Comparison of ENCODE assay signal across 18 cellular contexts in the genomic region with DNA sequence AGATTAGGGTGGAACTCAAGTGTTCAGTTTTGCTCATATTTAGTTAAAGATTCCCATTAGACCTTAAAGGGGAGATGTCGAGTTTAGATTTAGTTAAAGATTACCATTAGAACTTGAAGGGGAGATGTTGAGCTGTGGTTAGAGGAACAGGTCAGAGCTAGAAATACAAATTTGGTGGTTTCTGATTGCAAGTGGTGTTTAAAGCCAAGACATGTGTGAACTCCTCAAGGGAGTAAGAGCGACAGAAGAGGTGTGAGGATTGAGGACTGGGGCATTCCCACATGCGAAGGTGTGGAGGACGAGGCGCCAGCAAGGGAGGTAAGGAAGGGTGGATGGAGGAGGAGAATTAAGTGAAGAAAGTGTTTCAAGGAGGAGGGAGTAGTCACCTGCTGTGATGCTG.
DNase-seq lines count a peak whose midpoint lies in the region; ATAC-seq and TF ChIP-seq lines count a peak whose summit lies in the region.
"Had no signal": no experiment of that assay in that cellular context is flagged by ENCODE, and none has a peak within 500 bp of the region (broad histone marks: within the 10 kb centered on the region; RNA-seq: fewer than 3 reads in every experiment).

No MANE protein-coding gene starts in this region.

- H3K27ac ChIP-seq in OCI-LY3 (ENCODE audit: low read length) (no peak overlapping the region), substantia nigra (ENCODE audit: low read depth, low read length, poor library complexity, severe bottlenecking) (no peak overlapping the region)

- no peak overlapping the region for H3K4me3 Mint-ChIP-seq in natural killer cell treated with Interleukin-12 subunit alpha and Interleukin-12 subunit beta and Interleukin-15 and Interleukin-18, amount 100 ng/mL, for 72 hours

- no peak for DNase-seq in substantia nigra (lab: John Stamatoyannopoulos, UW)
- DNase-seq in SK-N-DZ (ENCODE audit: low spot score), result no peak
- no peak for DNase-seq in GDM1 (lab: John Stamatoyannopoulos, UW)
- no peak for DNase-seq in natural killer cell treated with Interleukin-12 subunit alpha and Interleukin-12 subunit beta and Interleukin-15 and Interleukin-18, amount 100 ng/mL, for 72 hours (ENCODE audit: low spot score)
- DNase-seq: activated CD4-positive, CD25-positive, alpha-beta regulatory T cell; activated T-cell treated with anti-CD3 and anti-CD28 coated beads for 4 hours; BE2C; central memory CD4-positive, alpha-beta T cell; H7; NCI-H1694; NCI-H524; occipital lobe; stimulated activated naive CD8-positive, alpha-beta T cell treated with anti-CD3 and anti-CD28 coated beads, Interleukin-15, Interleukin-2, amounts not matched to agents 100 U/mL and 50 U/mL, for 24 hours had no signal

- no peak overlapping the region for H2AFZ ChIP-seq in OCI-LY3 (ENCODE audit: low read depth, low read length)

- peak overlapping the region; percentile 52 for H3K4me2 ChIP-seq in OCI-LY3 (ENCODE audit: low read length)

- no peaks in the 10 kb centered on the region for H3K79me2 ChIP-seq in OCI-LY3 (ENCODE audit: low read length)

- H3K9me3 Mint-ChIP-seq in natural killer cell treated with Interleukin-12 subunit alpha and Interleukin-12 subunit beta and Interleukin-15 and Interleukin-18, amount 100 ng/mL, for 72 hours, result peaks cover 8% of the 10 kb centered on the region

- H3K36me3 Mint-ChIP-seq in natural killer cell treated with Interleukin-12 subunit alpha and Interleukin-12 subunit beta and Interleukin-15 and Interleukin-18, amount 100 ng/mL, for 72 hours, result no peaks in the 10 kb centered on the region

- ATAC-seq in GM18909 (IDR thresholded peaks at IDR 0.05; ENCODE audit: poor library complexity, unreplicated experiment) (peak; percentile 96), GM21447 (IDR thresholded peaks at IDR 0.05; ENCODE audit: unreplicated experiment) (peak; percentile 94), HG03045 (IDR thresholded peaks at IDR 0.05; ENCODE audit: unreplicated experiment) (peak; percentile 87)
- no peak for ATAC-seq in natural killer cell treated with Interleukin-12 subunit alpha and Interleukin-12 subunit beta and Interleukin-15 and Interleukin-18, amount 100 ng/mL, for 72 hours
- ATAC-seq: Panc1; stimulated activated naive CD8-positive, alpha-beta T cell treated with anti-CD3 and anti-CD28 coated beads, Interleukin-15, Interleukin-2, amounts not matched to agents 100 U/mL and 50 U/mL, for 24 hours had no signal

- peaks cover 17 to 21% of the 10 kb centered on the region in 2 donors for H3K27me3 Mint-ChIP-seq in natural killer cell treated with Interleukin-12 subunit alpha and Interleukin-12 subunit beta and Interleukin-15 and Interleukin-18, amount 100 ng/mL, for 72 hours

- H4K20me1 ChIP-seq in OCI-LY3 (ENCODE audit: insufficient read depth, low read length), result no peaks in the 10 kb centered on the region; the same call in 1 of the 2 replicates

- TF ChIP-seq CTCF in OCI-LY3 (IDR thresholded peaks at IDR 0.05; ENCODE audit: low read depth, low read length), result no peak

- H3K9me3 ChIP-seq in OCI-LY3 (ENCODE audit: insufficient read depth, low read length), result no peaks in the 10 kb centered on the region
- H3K9me3 ChIP-seq: BE2C had no signal

- no peaks in the 10 kb centered on the region for H3K36me3 ChIP-seq in OCI-LY3 (replicated peaks; ENCODE audit: low read depth, low read length)
- H3K36me3 ChIP-seq: BE2C had no signal

- no peaks in the 10 kb centered on the region for H3K4me1 Mint-ChIP-seq in natural killer cell treated with Interleukin-12 subunit alpha and Interleukin-12 subunit beta and Interleukin-15 and Interleukin-18, amount 100 ng/mL, for 72 hours (ENCODE audit: low read depth in 2 of 2)

- H3K27ac Mint-ChIP-seq in natural killer cell treated with Interleukin-12 subunit alpha and Interleukin-12 subunit beta and Interleukin-15 and Interleukin-18, amount 100 ng/mL, for 72 hours, result no peak overlapping the region

- H3K4me3 ChIP-seq in OCI-LY3 (ENCODE audit: low read length), result peak overlapping the region; percentile 31; the same call in 1 of the 2 replicates

- no peak overlapping the region for H3K9ac ChIP-seq in OCI-LY3 (ENCODE audit: low read length)

- H3K27me3 ChIP-seq in OCI-LY3 (ENCODE audit: low read depth, low read length), result peaks cover 67% of the 10 kb centered on the region
- H3K27me3 ChIP-seq: BE2C had no signal

- peaks cover 19% of the 10 kb centered on the region for H3K4me1 ChIP-seq in OCI-LY3 (ENCODE audit: low read length)
- H3K4me1 ChIP-seq: BE2C had no signal

Comparison
In these comparisons a context has a peak if more than half of its experiments do, and no peak if none do; other contexts are left out.
1. ATAC-seq: peak in GM18909 (single experiment), GM21447 (single experiment) and HG03045 (single experiment); none in natural killer cell treated with Interleukin-12 subunit alpha and Interleukin-12 subunit beta and Interleukin-15 and Interleukin-18, amount 100 ng/mL, for 72 hours (0 of 2).